12 cellular contexts compared by ENCODE assay signal in the genomic region with DNA sequence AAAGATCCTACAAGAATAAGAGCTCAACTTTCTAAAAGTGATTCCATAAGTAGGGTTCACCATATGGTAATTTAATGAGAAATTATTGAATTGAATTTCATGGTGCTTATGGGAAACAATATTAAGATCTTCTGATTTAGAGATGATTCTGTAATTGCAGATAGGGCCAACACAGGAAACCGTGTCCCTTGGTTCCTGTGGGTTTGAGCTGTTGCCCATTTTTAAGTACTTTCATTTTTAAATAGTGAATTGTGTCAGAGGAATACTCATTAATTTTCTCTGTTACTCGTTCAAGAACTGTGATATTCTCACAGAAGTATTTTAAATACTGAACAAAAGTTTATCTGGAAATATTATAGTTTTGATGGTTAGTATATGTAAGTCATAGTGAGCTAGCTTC.
DNase-seq lines count a peak whose midpoint lies in the region; ATAC-seq and TF ChIP-seq lines count a peak whose summit lies in the region.
"Had no signal": no experiment of that assay in that cellular context is flagged by ENCODE, and none has a peak within 500 bp of the region (broad histone marks: within the 10 kb centered on the region; RNA-seq: fewer than 3 reads in every experiment).

No MANE protein-coding gene starts in this region.

- H3K4me3 ChIP-seq in thoracic aorta, result peak overlapping the region; percentile 18
- H3K4me3 ChIP-seq: skin epidermis had no signal

- H3K4me3 Mint-ChIP-seq in natural killer cell, result peak overlapping the region; percentile 36
- no peak overlapping the region for H3K4me3 Mint-ChIP-seq in natural killer cell treated with Interleukin-12 subunit alpha and Interleukin-12 subunit beta and Interleukin-15 and Interleukin-18, amount 100 ng/mL, for 72 hours
- H3K4me3 Mint-ChIP-seq: type B pancreatic cell had no signal

- no peaks in the 10 kb centered on the region for H3K27me3 Mint-ChIP-seq in natural killer cell (ENCODE audit: low read depth in 2 of 2)
- H3K27me3 Mint-ChIP-seq in natural killer cell treated with Interleukin-12 subunit alpha and Interleukin-12 subunit beta and Interleukin-15 and Interleukin-18, amount 100 ng/mL, for 72 hours, result no peaks in the 10 kb centered on the region
- H3K27me3 Mint-ChIP-seq: type B pancreatic cell had no signal

- H3K36me3 ChIP-seq in KOPT-K1 (ENCODE audit: insufficient read depth, low read length) (no peaks in the 10 kb centered on the region), thoracic aorta (no peaks in the 10 kb centered on the region)

- H3K36me3 Mint-ChIP-seq in natural killer cell, result no peaks in the 10 kb centered on the region
- H3K36me3 Mint-ChIP-seq in natural killer cell treated with Interleukin-12 subunit alpha and Interleukin-12 subunit beta and Interleukin-15 and Interleukin-18, amount 100 ng/mL, for 72 hours, result no peaks in the 10 kb centered on the region
- H3K36me3 Mint-ChIP-seq: type B pancreatic cell had no signal

- H3K4me1 Mint-ChIP-seq in natural killer cell, result peaks cover 14 to 16% of the 10 kb centered on the region in 2 donors
- peaks cover 5 to 11% of the 10 kb centered on the region in 2 donors for H3K4me1 Mint-ChIP-seq in natural killer cell treated with Interleukin-12 subunit alpha and Interleukin-12 subunit beta and Interleukin-15 and Interleukin-18, amount 100 ng/mL, for 72 hours (ENCODE audit: low read depth in 2 of 2)

- DNase-seq in natural killer cell (no peak), thoracic aorta (ENCODE audit: low spot score) (no peak), putamen (ENCODE audit: low spot score) (no peak), NOMO-1 treated with DMSO at 0.1 percent for 48 hours (lab: John Stamatoyannopoulos, UW; ENCODE audit: unreplicated experiment) (no peak), dermis blood vessel endothelial cell (no peak)
- no peak for DNase-seq in natural killer cell treated with Interleukin-12 subunit alpha and Interleukin-12 subunit beta and Interleukin-15 and Interleukin-18, amount 100 ng/mL, for 72 hours (ENCODE audit: low spot score)
- DNase-seq: activated naive CD4-positive, alpha-beta T cell treated with anti-CD3 and anti-CD28 coated beads, Interleukin-2, amount 50 U/mL, for 16 hours; NCI-H1417 treated with DMSO at 0.1 percent for 48 hours had no signal

- H3K9me3 ChIP-seq in KOPT-K1 (ENCODE audit: insufficient read depth, low read length, poor library complexity, severe bottlenecking) (no peaks in the 10 kb centered on the region), thoracic aorta (no peaks in the 10 kb centered on the region)

- intact Hi-C loops in natural killer cell (cut with micrococcal nuclease), result no loop called here

- H3K27ac ChIP-seq in KOPT-K1 (ENCODE audit: low read depth, low read length, poor library complexity, severe bottlenecking) (peak overlapping the region; percentile 38), thoracic aorta (no peak overlapping the region)

- peak in 2 of 3 donors; percentile 43 to 73 for ATAC-seq in natural killer cell
- no peak for ATAC-seq in natural killer cell treated with Interleukin-12 subunit alpha and Interleukin-12 subunit beta and Interleukin-15 and Interleukin-18, amount 100 ng/mL, for 72 hours
- peak; percentile 58 for ATAC-seq in GM21786 (IDR thresholded peaks at IDR 0.05; ENCODE audit: unreplicated experiment)
- no peak for ATAC-seq in thoracic aorta (ENCODE audit: insufficient number of reproducible peaks, low FRiP score, low read depth)

- H3K4me1 ChIP-seq in thoracic aorta (ENCODE audit: control insufficient read depth in 1 of 2, low read depth in 2 of 2), result no peaks in the 10 kb centered on the region

- H3K27me3 ChIP-seq in thoracic aorta (replicated peaks; ENCODE audit: insufficient read depth), result no peaks in the 10 kb centered on the region

- TF ChIP-seq CTCF in natural killer cell (IDR thresholded peaks at IDR 0.05), result no peak
- TF ChIP-seq CTCF in thoracic aorta (IDR thresholded peaks at IDR 0.05), result no peak

- H3K9me3 Mint-ChIP-seq in natural killer cell, result no peaks in the 10 kb centered on the region
- no peaks in the 10 kb centered on the region for H3K9me3 Mint-ChIP-seq in natural killer cell treated with Interleukin-12 subunit alpha and Interleukin-12 subunit beta and Interleukin-15 and Interleukin-18, amount 100 ng/mL, for 72 hours
- H3K9me3 Mint-ChIP-seq: type B pancreatic cell had no signal

- H3K27ac Mint-ChIP-seq in natural killer cell, result peak overlapping the region; percentile 43 to 45
- H3K27ac Mint-ChIP-seq in natural killer cell treated with Interleukin-12 subunit alpha and Interleukin-12 subunit beta and Interleukin-15 and Interleukin-18, amount 100 ng/mL, for 72 hours, result no peak overlapping the region
- H3K27ac Mint-ChIP-seq: type B pancreatic cell had no signal

Comparison
In these comparisons a context has a peak if more than half of its experiments do, and no peak if none do; other contexts are left out.
1. ATAC-seq: peak in natural killer cell (2 of 3) and GM21786 (single experiment); none in natural killer cell treated with Interleukin-12 subunit alpha and Interleukin-12 subunit beta and Interleukin-15 and Interleukin-18, amount 100 ng/mL, for 72 hours (0 of 2) and thoracic aorta (single experiment).
2. H3K27ac Mint-ChIP-seq: peak in natural killer cell (2 of 2); none in natural killer cell treated with Interleukin-12 subunit alpha and Interleukin-12 subunit beta and Interleukin-15 and Interleukin-18, amount 100 ng/mL, for 72 hours (0 of 2).